7 cellular contexts compared by ENCODE assay signal in the genomic region with DNA sequence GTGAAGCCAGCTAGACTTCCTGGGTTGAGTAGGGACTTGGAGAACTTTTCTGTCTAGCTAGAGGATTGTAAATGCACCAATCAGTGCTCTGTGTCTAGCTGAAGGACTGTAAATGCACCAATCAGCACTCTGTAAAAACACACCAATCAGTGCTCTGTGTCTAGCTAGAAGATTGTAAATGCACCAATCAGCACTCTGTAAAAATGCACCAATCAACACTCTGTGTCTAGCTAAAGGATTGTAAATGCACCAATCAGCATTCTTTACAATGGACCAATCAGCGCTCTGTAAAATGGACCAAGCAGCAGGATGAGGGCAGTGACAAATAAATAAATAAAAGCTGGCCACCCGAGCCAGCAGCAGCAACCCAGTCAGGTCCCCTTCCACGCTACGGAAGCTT. TPM values are rescaled to one million over a fixed set of nuclear protein-coding genes. Genes with fewer than 3 reads are reported as not detected.
DNase-seq lines count a peak whose midpoint lies in the region; ATAC-seq, FAIRE-seq and TF ChIP-seq lines count a peak whose summit lies in the region.
"Not testable (repeated sequence)": the region's sequence is repeated elsewhere in the genome, so short reads cannot be mapped to it uniquely, and the experiment has no call there.

No MANE protein-coding gene starts in this region.

- H3K4me3 Mint-ChIP-seq in CD4-positive, CD25-positive, alpha-beta regulatory T cell, result peak overlapping the region in 3 of 4 donors; percentile 50 to 80 (median 63)
- peak overlapping the region; percentile 48 for H3K4me3 Mint-ChIP-seq in activated T-cell treated with anti-CD3 and anti-CD28 coated beads, Interleukin-2, amount 50 U/mL, for 4 hours
- peak overlapping the region; percentile 32 for H3K4me3 Mint-ChIP-seq in activated naive CD8-positive, alpha-beta T cell
- H3K4me3 Mint-ChIP-seq in nephron, result peak overlapping the region; percentile 24 to 76 (median 66)

- not testable (repeated sequence) for TF ChIP-seq POLR2A in H1 (IDR thresholded peaks at IDR 0.05; ENCODE audit: control extremely low read depth in 1 of 2, low read depth in 2 of 2, low read length in 2 of 2); HepG2 (IDR thresholded peaks at IDR 0.05; ENCODE audit: insufficient read depth in 1 of 2, low read depth in 2 of 2, low read length in 2 of 2)

- TF ChIP-seq EP300 in H1 (IDR thresholded peaks at IDR 0.05; ENCODE audit: borderline replicate concordance in 1 of 2, low read depth in 2 of 2, low read length in 2 of 2); HepG2 (IDR thresholded peaks at IDR 0.05; ENCODE audit: low read depth in 2 of 2, low read length in 2 of 2); HepG2 (CRISPR knock-in tag; IDR thresholded peaks at IDR 0.05; ENCODE audit: borderline replicate concordance): not testable (repeated sequence)

- not testable (repeated sequence) for H2BK20ac ChIP-seq in H1 (ENCODE audit: low read length)

- POLR2A ChIA-PET in H1 (lab: Charles Lee; ENCODE audit: partially characterized antibody) (interaction anchor here (0.9 kb wide), 1 partner anchor 17 kb away, joined by 3 read pairs; the partner anchor contains the start of gene MCMBP), HepG2 (lab: Yijun Ruan, JAX) (interaction anchor here (5.7 kb wide), 1 partner anchor 18 kb away, joined by 79 read pairs; the partner anchor contains the start of gene MCMBP)

- not testable (repeated sequence) for H4K20me1 ChIP-seq in H1 (replicated peaks in 1 of 2; ENCODE audit: control insufficient read depth in 1 of 2, insufficient read depth in 2 of 2, low read length in 2 of 2); HepG2 (ENCODE audit: insufficient read depth, low read length)

- not testable (repeated sequence) for H4K8ac ChIP-seq in H1 (ENCODE audit: extremely low read depth, insufficient read depth, low read length)

- in situ Hi-C loops in HepG2 (cut with HindIII; ENCODE audit: extremely low pct_ligation_motif_present, low pct_unique_long_range_greater_than_20kb), result not testable (repeated sequence)

- not testable (repeated sequence) for TF ChIP-seq RAD21 in H1 (IDR thresholded peaks at IDR 0.05 in 1 of 2, conservative IDR thresholded peaks at IDR 0.05 in 1 of 2; ENCODE audit: low read depth in 2 of 2, low read length in 2 of 2); HepG2 (CRISPR knock-in tag; IDR thresholded peaks at IDR 0.05)

- H2BK12ac ChIP-seq in H1 (ENCODE audit: low read depth, low read length), result not testable (repeated sequence)

- H3K36me3 Mint-ChIP-seq in CD4-positive, CD25-positive, alpha-beta regulatory T cell; activated T-cell treated with anti-CD3 and anti-CD28 coated beads, Interleukin-2, amount 50 U/mL, for 4 hours (ENCODE audit: insufficient read depth); activated naive CD8-positive, alpha-beta T cell; nephron (ENCODE audit: low read depth): not testable (repeated sequence)

- H3K14ac ChIP-seq in H1 (ENCODE audit: insufficient read length), result not testable (repeated sequence)

- FAIRE-seq in H1 (lab: Jason Lieb, UNC); HepG2 (lab: Jason Lieb, UNC): not testable (repeated sequence)

- not testable (repeated sequence) for H4K5ac ChIP-seq in H1 (ENCODE audit: insufficient read length, low read depth, low read length)

- H3K4me1 ChIP-seq in CD4-positive, CD25-positive, alpha-beta regulatory T cell (ENCODE audit: control insufficient read depth, insufficient read depth, low read length, poor library complexity, severe bottlenecking), result peaks cover 21% of the 10 kb centered on the region
- not testable (repeated sequence) for H3K4me1 ChIP-seq in H1 (replicated peaks in 1 of 4; ENCODE audit: control insufficient read depth in 3 of 4, insufficient read depth in 4 of 4, low read length in 3 of 4)
- peaks cover 63% of the 10 kb centered on the region for H3K4me1 ChIP-seq in HepG2 (ENCODE audit: insufficient read depth, low read length)

- H2AFZ ChIP-seq in H1 (ENCODE audit: low read length); HepG2 (ENCODE audit: low read length): not testable (repeated sequence)

- H3K36me3 ChIP-seq in CD4-positive, CD25-positive, alpha-beta regulatory T cell (ENCODE audit: control insufficient read depth, insufficient read depth, low read length); H1 (ENCODE audit: control insufficient read depth in 2 of 4, insufficient read depth in 4 of 4, low read length in 3 of 4); HepG2 (replicated peaks in 1 of 2; ENCODE audit: control insufficient read depth in 1 of 2, insufficient read depth in 2 of 2, low read length in 2 of 2): not testable (repeated sequence)

- not testable (repeated sequence) for H3K4ac ChIP-seq in H1 (replicated peaks; ENCODE audit: insufficient read length, low read depth, low read length)

- not testable (repeated sequence) for H3K56ac ChIP-seq in H1 (replicated peaks; ENCODE audit: insufficient read length, low read depth, low read length)

- H3K9me3 ChIP-seq in CD4-positive, CD25-positive, alpha-beta regulatory T cell (ENCODE audit: control insufficient read depth in 2 of 2, low read length in 2 of 2); H1 (ENCODE audit: insufficient read depth in 2 of 2, low read depth in 1 of 2, low read length in 1 of 2); HepG2 (ENCODE audit: low read length): not testable (repeated sequence)

- peaks cover 13 to 32% (median 25%) of the 10 kb centered on the region in 4 donors for H3K4me1 Mint-ChIP-seq in CD4-positive, CD25-positive, alpha-beta regulatory T cell
- peaks cover 27% of the 10 kb centered on the region for H3K4me1 Mint-ChIP-seq in activated T-cell treated with anti-CD3 and anti-CD28 coated beads, Interleukin-2, amount 50 U/mL, for 4 hours (ENCODE audit: low read depth)
- peaks cover 24% of the 10 kb centered on the region for H3K4me1 Mint-ChIP-seq in activated naive CD8-positive, alpha-beta T cell (ENCODE audit: low read depth)
- peaks cover 22% of the 10 kb centered on the region for H3K4me1 Mint-ChIP-seq in nephron

- H2BK120ac ChIP-seq in H1 (replicated peaks; ENCODE audit: low read depth, low read length), result not testable (repeated sequence)

- intact Hi-C loops in HepG2 (cut with micrococcal nuclease; ENCODE audit: unreplicated experiment), result not testable (repeated sequence)

- H3K9ac ChIP-seq in H1 (replicated peaks in 1 of 4; ENCODE audit: extremely low read depth in 1 of 4, low read depth in 3 of 4, low read length in 3 of 4); HepG2 (ENCODE audit: insufficient read depth, low read depth, low read length): not testable (repeated sequence)

- not testable (repeated sequence) for H4K91ac ChIP-seq in H1 (replicated peaks; ENCODE audit: insufficient read length, low read length)

- H3K79me2 ChIP-seq in H1 (ENCODE audit: control insufficient read depth in 1 of 2, insufficient read depth in 2 of 2, low read length in 2 of 2) (peaks cover 21 to 27% of the 10 kb centered on the region in 2 experiments), HepG2 (ENCODE audit: insufficient read depth, low read length) (peaks cover 25% of the 10 kb centered on the region)

- peak overlapping the region in 1 of 3 donors; percentile 87 for H3K27ac Mint-ChIP-seq in CD4-positive, CD25-positive, alpha-beta regulatory T cell
- not testable (repeated sequence) for H3K27ac Mint-ChIP-seq in activated naive CD8-positive, alpha-beta T cell; nephron

- H3K23ac ChIP-seq in H1 (ENCODE audit: insufficient read length), result not testable (repeated sequence)

- H2BK15ac ChIP-seq in H1 (ENCODE audit: low read length), result not testable (repeated sequence)

- CTCF ChIA-PET in H1 (lab: Charles Lee; ENCODE audit: partially characterized antibody), result interaction anchor here (0.6 to 1.3 kb wide), 2 partner anchors 86 to 335 kb away, joined by 3 to 4 read pairs; no protein-coding TSS in a partner anchor
- CTCF ChIA-PET in HepG2 (lab: Yijun Ruan, JAX; ENCODE audit: low intra/inter-chr PET ratio, low total read pairs), result not testable (repeated sequence)

- not testable (repeated sequence) for TF ChIP-seq CTCF in H1 (IDR thresholded peaks at IDR 0.05; ENCODE audit: control extremely low read depth in 1 of 3, insufficient read depth in 1 of 3, low read depth in 1 of 3, low read length in 3 of 3); HepG2 (CRISPR knock-in tag; IDR thresholded peaks at IDR 0.05); nephron (IDR thresholded peaks at IDR 0.05; ENCODE audit: unreplicated experiment in 3 of 3)

- H3K4me3 ChIP-seq in CD4-positive, CD25-positive, alpha-beta regulatory T cell (ENCODE audit: low read depth, low read length); H1 (ENCODE audit: extremely low read depth in 1 of 4, insufficient read depth in 2 of 4, low read depth in 3 of 4, low read length in 4 of 4); HepG2 (replicated peaks in 1 of 3; ENCODE audit: insufficient read depth in 1 of 3, low read depth in 2 of 3, low read length in 3 of 3): not testable (repeated sequence)

- 86% methylated on average over 4 of the region's 4 CpGs; no CpG with 5 or more reads in 1 of the 2 experiments for WGBS in H1 (ENCODE audit: extremely low coverage in 1 of 2, insufficient coverage in 1 of 2, insufficient read length in 1 of 2, insufficient replicate concordance in 2 of 2, low coverage in 1 of 2, low lambda C conversion rate in 2 of 2, missing lambda C conversion rate in 1 of 2), 2 experiments
- WGBS in HepG2 (ENCODE audit: low lambda C conversion rate), result 100% methylated on average over 4 of the region's 4 CpGs

- H3K4me2 ChIP-seq in H1 (ENCODE audit: insufficient read depth in 1 of 2, low read depth in 2 of 2, low read length in 2 of 2); HepG2 (ENCODE audit: low read depth, low read length): not testable (repeated sequence)

- H2AK5ac ChIP-seq in H1 (ENCODE audit: low read depth, low read length), result not testable (repeated sequence)

- H3K27ac ChIP-seq in CD4-positive, CD25-positive, alpha-beta regulatory T cell (ENCODE audit: insufficient read depth, low read length, poor library complexity, severe bottlenecking); H1 (ENCODE audit: low read depth, low read length); HepG2 (ENCODE audit: extremely low read length, insufficient read depth, low read length): not testable (repeated sequence)

- not testable (repeated sequence) for H3K27me3 Mint-ChIP-seq in CD4-positive, CD25-positive, alpha-beta regulatory T cell; activated T-cell treated with anti-CD3 and anti-CD28 coated beads, Interleukin-2, amount 50 U/mL, for 4 hours (ENCODE audit: low read depth); activated naive CD8-positive, alpha-beta T cell; nephron (ENCODE audit: low read depth)

- H3K27me3 ChIP-seq in CD4-positive, CD25-positive, alpha-beta regulatory T cell (ENCODE audit: control insufficient read depth, insufficient read depth, low read length); H1 (replicated peaks in 1 of 4; ENCODE audit: control insufficient read depth in 3 of 4, extremely low read depth in 1 of 4, insufficient read depth in 3 of 4, low read length in 3 of 4); HepG2 (ENCODE audit: control insufficient read depth in 1 of 2, insufficient read depth in 2 of 2, low read length in 2 of 2): not testable (repeated sequence)

- not testable (repeated sequence) for H3K18ac ChIP-seq in H1 (ENCODE audit: extremely low read depth, low read length)

- not testable (repeated sequence) for ATAC-seq in CD4-positive, CD25-positive, alpha-beta regulatory T cell (ENCODE audit: low read depth in 2 of 2); activated T-cell treated with anti-CD3 and anti-CD28 coated beads, Interleukin-2, amount 50 U/mL, for 4 hours; HepG2

- not testable (repeated sequence) for H3K79me1 ChIP-seq in H1 (ENCODE audit: low read depth, low read length)

- not testable (repeated sequence) for H3K9me3 Mint-ChIP-seq in CD4-positive, CD25-positive, alpha-beta regulatory T cell; activated T-cell treated with anti-CD3 and anti-CD28 coated beads, Interleukin-2, amount 50 U/mL, for 4 hours; activated naive CD8-positive, alpha-beta T cell (ENCODE audit: low read depth); nephron

- BruUV-seq in HepG2 (replicated peaks; lab: Mats Ljungman, UMichigan), result not testable (repeated sequence)

- not testable (repeated sequence) for DNase-seq in CD4-positive, CD25-positive, alpha-beta regulatory T cell; activated T-cell treated with anti-CD3 and anti-CD28 coated beads, Interleukin-2, amount 50 U/mL, for 4 hours; H1 (ENCODE audit: low read depth in 1 of 2, low spot score in 2 of 2); HepG2 (ENCODE audit: low spot score)
- peak; percentile 24 for DNase-seq in NAMALWA (ENCODE audit: low spot score)

- not testable (repeated sequence) for H2BK5ac ChIP-seq in H1 (ENCODE audit: low read depth, low read length)

- not testable (repeated sequence) for H3K23me2 ChIP-seq in H1 (ENCODE audit: low read depth, low read length)

RNA-seq across cellular contexts. Expression of gene SEC23IP, which starts 2.2 kb away (rescaled TPM):
- total RNA-seq in CD4-positive, CD25-positive, alpha-beta regulatory T cell, result 29.7 TPM
- polyA plus RNA-seq in CD4-positive, CD25-positive, alpha-beta regulatory T cell, result 10 to 100 TPM; 45.0 to 58.6 (median 53.0) TPM
- 10 to 100 TPM; 75.4 to 80.3 (median 80.2) TPM for total RNA-seq in activated T-cell treated with anti-CD3 and anti-CD28 coated beads, Interleukin-2, amount 50 U/mL, for 4 hours
- total RNA-seq in H1 (2021; fragmentation: NEBNext Ultra II Directional; extraction: Animal tissue kit (Norgen Biotek cat#: 25700)), result 98.2 and 105 TPM in 2 replicates
- polyA plus RNA-seq in H1 (2011; rRNA removed) (26.1 and 29.0 TPM in 2 replicates), HepG2 (2011; rRNA removed) (27.2 and 32.3 TPM in 2 replicates)
- polyA plus RNA-seq in H1 (2011; cell fraction: cytosol; rRNA removed), result 27.2 TPM
- 42.3 TPM for polyA plus RNA-seq in H1 (2011; cell fraction: nucleus; rRNA removed)
- 38.1 to 80.7 TPM (median 57.2 TPM) in 4 replicates for polyA plus RNA-seq in H1 (2012, experiment 1 of 2)
- polyA plus RNA-seq in H1 (2012, experiment 2 of 2), result 4.5 TPM
- 64.9 TPM for polyA plus RNA-seq in H1 (2013, experiment 1 of 2)
- 60.6 TPM for polyA plus RNA-seq in H1 (2013, experiment 2 of 2)
- 113 and 114 TPM in 2 replicates for polyA minus RNA-seq in H1 (2011; rRNA and poly(A)+ RNA removed)
- polyA minus RNA-seq in H1 (2011; cell fraction: cytosol; rRNA and poly(A)+ RNA removed), result 41.1 TPM
- polyA minus RNA-seq in H1 (2011; cell fraction: nucleus; rRNA and poly(A)+ RNA removed), result 48.0 TPM
- total RNA-seq in HepG2 (2016; rRNA removed; fragmentation: Illumina TruSeq; extraction: Trizol), result 57.7 and 84.4 TPM in 2 replicates
- 9.5 and 11.1 TPM in 2 replicates for total RNA-seq in HepG2 (2016; cell fraction: cytosol; rRNA removed; fragmentation: Illumina TruSeq; extraction: Trizol; ENCODE audit: low read depth)
- 61.6 and 82.9 TPM in 2 replicates for total RNA-seq in HepG2 (2016; cell fraction: insoluble cytoplasmic fraction; rRNA removed; fragmentation: Illumina TruSeq; extraction: Trizol)
- 21.4 and 27.3 TPM in 2 replicates for total RNA-seq in HepG2 (2016; cell fraction: membrane; rRNA removed; fragmentation: Illumina TruSeq; extraction: Trizol)
- total RNA-seq in HepG2 (2016; cell fraction: nucleus; rRNA removed; fragmentation: Illumina TruSeq; extraction: Trizol), result 37.5 and 40.7 TPM in 2 replicates
- 20.8 and 24.8 TPM in 2 replicates for polyA plus RNA-seq in HepG2 (2011; cell fraction: cytosol; rRNA removed)
- 26.2 and 30.7 TPM in 2 replicates for polyA plus RNA-seq in HepG2 (2011; cell fraction: nucleus; rRNA removed)
- polyA plus RNA-seq in HepG2 (2012), result 29.8 and 41.2 TPM in 2 replicates
- 2.7 and 3.6 TPM in 2 replicates for polyA plus RNA-seq in HepG2 (2016; cell fraction: cytosol; fragmentation: Illumina TruSeq; extraction: Trizol; ENCODE audit: low read depth)
- 75.5 and 79.2 TPM in 2 replicates for polyA plus RNA-seq in HepG2 (2016; cell fraction: insoluble cytoplasmic fraction; fragmentation: Illumina TruSeq; extraction: Trizol; ENCODE audit: low read depth)
- 7.8 and 9.4 TPM in 2 replicates for polyA plus RNA-seq in HepG2 (2016; cell fraction: membrane; fragmentation: Illumina TruSeq; extraction: Trizol; ENCODE audit: low read depth)
- 34.9 and 41.1 TPM in 2 replicates for polyA plus RNA-seq in HepG2 (2016; cell fraction: nucleus; fragmentation: Illumina TruSeq; extraction: Trizol; ENCODE audit: insufficient read depth, low read depth)
- 110 and 131 TPM in 2 replicates for polyA minus RNA-seq in HepG2 (2011; rRNA and poly(A)+ RNA removed; ENCODE audit: low replicate concordance)
- polyA minus RNA-seq in HepG2 (2011; cell fraction: cytosol; rRNA and poly(A)+ RNA removed), result 45.9 and 60.1 TPM in 2 replicates
- 47.7 and 48.2 TPM in 2 replicates for polyA minus RNA-seq in HepG2 (2011; cell fraction: nucleus; rRNA and poly(A)+ RNA removed)

RNA-seq across cellular contexts. Expression of gene MCMBP, which starts 17.7 kb away (rescaled TPM):
- total RNA-seq in CD4-positive, CD25-positive, alpha-beta regulatory T cell, result 36.1 TPM
- polyA plus RNA-seq in CD4-positive, CD25-positive, alpha-beta regulatory T cell, result 10 to 100 TPM; 62.8 to 69.6 (median 64.4) TPM
- total RNA-seq in activated T-cell treated with anti-CD3 and anti-CD28 coated beads, Interleukin-2, amount 50 U/mL, for 4 hours, result 100 to 1,000 TPM; 135 to 158 (median 142) TPM
- total RNA-seq in H1 (2021; fragmentation: NEBNext Ultra II Directional; extraction: Animal tissue kit (Norgen Biotek cat#: 25700)), result 79.8 and 81.7 TPM in 2 replicates
- polyA plus RNA-seq in H1 (2011; rRNA removed) (40.4 and 67.3 TPM in 2 replicates), HepG2 (2011; rRNA removed) (30.2 and 35.7 TPM in 2 replicates)
- polyA plus RNA-seq in H1 (2011; cell fraction: cytosol; rRNA removed), result 57.8 TPM
- polyA plus RNA-seq in H1 (2011; cell fraction: nucleus; rRNA removed), result 32.4 TPM
- polyA plus RNA-seq in H1 (2012, experiment 1 of 2), result 55.2 to 69.2 TPM (median 59.9 TPM) in 4 replicates
- 10.1 TPM for polyA plus RNA-seq in H1 (2012, experiment 2 of 2)
- 47.2 TPM for polyA plus RNA-seq in H1 (2013, experiment 1 of 2)
- polyA plus RNA-seq in H1 (2013, experiment 2 of 2), result 46.8 TPM
- polyA minus RNA-seq in H1 (2011; rRNA and poly(A)+ RNA removed), result 78.4 and 96.4 TPM in 2 replicates
- 34.3 TPM for polyA minus RNA-seq in H1 (2011; cell fraction: cytosol; rRNA and poly(A)+ RNA removed)
- 43.0 TPM for polyA minus RNA-seq in H1 (2011; cell fraction: nucleus; rRNA and poly(A)+ RNA removed)
- 62.4 and 71.8 TPM in 2 replicates for total RNA-seq in HepG2 (2016; rRNA removed; fragmentation: Illumina TruSeq; extraction: Trizol)
- total RNA-seq in HepG2 (2016; cell fraction: cytosol; rRNA removed; fragmentation: Illumina TruSeq; extraction: Trizol; ENCODE audit: low read depth), result 8.5 and 9.5 TPM in 2 replicates
- 61.6 and 74.1 TPM in 2 replicates for total RNA-seq in HepG2 (2016; cell fraction: insoluble cytoplasmic fraction; rRNA removed; fragmentation: Illumina TruSeq; extraction: Trizol)
- 20.8 and 21.4 TPM in 2 replicates for total RNA-seq in HepG2 (2016; cell fraction: membrane; rRNA removed; fragmentation: Illumina TruSeq; extraction: Trizol)
- 36.7 and 40.4 TPM in 2 replicates for total RNA-seq in HepG2 (2016; cell fraction: nucleus; rRNA removed; fragmentation: Illumina TruSeq; extraction: Trizol)
- polyA plus RNA-seq in HepG2 (2011; cell fraction: cytosol; rRNA removed), result 25.1 and 34.5 TPM in 2 replicates
- polyA plus RNA-seq in HepG2 (2011; cell fraction: nucleus; rRNA removed), result 15.4 and 17.1 TPM in 2 replicates
- polyA plus RNA-seq in HepG2 (2012), result 32.4 and 37.2 TPM in 2 replicates
- 3.7 and 3.9 TPM in 2 replicates for polyA plus RNA-seq in HepG2 (2016; cell fraction: cytosol; fragmentation: Illumina TruSeq; extraction: Trizol; ENCODE audit: low read depth)
- 61.3 and 62.2 TPM in 2 replicates for polyA plus RNA-seq in HepG2 (2016; cell fraction: insoluble cytoplasmic fraction; fragmentation: Illumina TruSeq; extraction: Trizol; ENCODE audit: low read depth)
- 10.4 and 11.4 TPM in 2 replicates for polyA plus RNA-seq in HepG2 (2016; cell fraction: membrane; fragmentation: Illumina TruSeq; extraction: Trizol; ENCODE audit: low read depth)
- 40.7 and 46.5 TPM in 2 replicates for polyA plus RNA-seq in HepG2 (2016; cell fraction: nucleus; fragmentation: Illumina TruSeq; extraction: Trizol; ENCODE audit: insufficient read depth, low read depth)
- polyA minus RNA-seq in HepG2 (2011; rRNA and poly(A)+ RNA removed; ENCODE audit: low replicate concordance), result 35.0 and 101 TPM in 2 replicates
- polyA minus RNA-seq in HepG2 (2011; cell fraction: cytosol; rRNA and poly(A)+ RNA removed), result 29.6 and 29.9 TPM in 2 replicates
- polyA minus RNA-seq in HepG2 (2011; cell fraction: nucleus; rRNA and poly(A)+ RNA removed), result 36.1 and 39.2 TPM in 2 replicates
